24 cellular contexts compared by ENCODE assay signal in genomic region chr6:133986942-133987341, GRCh38. TPM values are rescaled to one million over a fixed set of nuclear protein-coding genes. Genes with fewer than 3 reads are reported as not detected.
A peak's percentile ranks its signal among the peaks of the same experiment; 100 is the strongest.
DNase-seq lines count a peak whose midpoint lies in the region; ATAC-seq, FAIRE-seq and TF ChIP-seq lines count a peak whose summit lies in the region.
"Had no signal": no experiment of that assay in that cellular context is flagged by ENCODE, and none has a peak within 500 bp of the region (broad histone marks: within the 10 kb centered on the region; RNA-seq: fewer than 3 reads in every experiment).

No MANE protein-coding gene starts in this region.

- H3K27me3 ChIP-seq in breast epithelium (no peaks in the 10 kb centered on the region), left ventricle myocardium inferior (ENCODE audit: low read depth) (no peaks in the 10 kb centered on the region), MG63 (no peaks in the 10 kb centered on the region)
- H3K27me3 ChIP-seq: BE2C had no signal

- no peak overlapping the region for H3K27ac Mint-ChIP-seq in MCF 10A (ENCODE audit: low read depth, unreplicated experiment)
- H3K27ac Mint-ChIP-seq in natural killer cell treated with Interleukin-12 subunit alpha and Interleukin-12 subunit beta and Interleukin-15 and Interleukin-18, amount 100 ng/mL, for 72 hours = no peak overlapping the region

- H3K4me1 ChIP-seq in breast epithelium (no peaks in the 10 kb centered on the region), mucosa of descending colon (ENCODE audit: low read depth) (no peaks in the 10 kb centered on the region), left ventricle myocardium inferior (peaks cover 13% of the 10 kb centered on the region)
- H3K4me1 ChIP-seq: BE2C had no signal

- FAIRE-seq in colon (lab: Jason Lieb, UNC) = peak; percentile 72
- FAIRE-seq: GM12878, H54 had no signal

- POLR2A ChIA-PET in MCF 10A (lab: Yijun Ruan, JAX) = interaction anchor here (0.6 kb wide), 1 partner anchor 45 kb away, joined by 6 read pairs; no protein-coding TSS in a partner anchor

- intact Hi-C loops in MCF 10A (cut with micrococcal nuclease) = no loop called here
- intact Hi-C loops in breast epithelium (cut with DNase I; ENCODE audit: low total_unique reads) = no loop called here
- intact Hi-C loops in mucosa of descending colon (cut with DNase I, micrococcal nuclease) = no loop called here
- intact Hi-C loops in left ventricle myocardium inferior (cut with micrococcal nuclease) = no loop called here

- no peak for TF ChIP-seq CTCF in MCF 10A (IDR thresholded peaks at IDR 0.05; ENCODE audit: unreplicated experiment)
- TF ChIP-seq CTCF in breast epithelium (IDR thresholded peaks at IDR 0.05) = no peak
- no peak for TF ChIP-seq CTCF in mucosa of descending colon (IDR thresholded peaks at IDR 0.05)
- TF ChIP-seq CTCF in left ventricle myocardium inferior (IDR thresholded peaks at IDR 0.05; ENCODE audit: borderline replicate concordance) = no peak

- ATAC-seq in mucosa of descending colon = peak; percentile 88
- no peak for ATAC-seq in natural killer cell treated with Interleukin-12 subunit alpha and Interleukin-12 subunit beta and Interleukin-15 and Interleukin-18, amount 100 ng/mL, for 72 hours
- ATAC-seq: GM12878, GM23338 had no signal

- no peak overlapping the region for H3K4me3 ChIP-seq in breast epithelium
- H3K4me3 ChIP-seq in mucosa of descending colon = no peak overlapping the region
- no peak overlapping the region for H3K4me3 ChIP-seq in left ventricle myocardium inferior
- H3K4me3 ChIP-seq in MG63 = no peak overlapping the region
- H3K4me3 ChIP-seq: GM12878, GM23338 had no signal

- CTCF ChIA-PET in MCF 10A (lab: Yijun Ruan, JAX) = interaction anchor here (1.5 to 1.6 kb wide), 2 partner anchors 14 to 77 kb away, joined by 5 read pairs; no protein-coding TSS in a partner anchor

- peaks cover 44% of the 10 kb centered on the region for H3K36me3 Mint-ChIP-seq in MCF 10A (ENCODE audit: insufficient read depth, unreplicated experiment)
- H3K36me3 Mint-ChIP-seq in natural killer cell treated with Interleukin-12 subunit alpha and Interleukin-12 subunit beta and Interleukin-15 and Interleukin-18, amount 100 ng/mL, for 72 hours = peaks cover 18% of the 10 kb centered on the region

- peaks cover 8% of the 10 kb centered on the region for H3K4me1 Mint-ChIP-seq in MCF 10A (ENCODE audit: insufficient read depth, unreplicated experiment)
- H3K4me1 Mint-ChIP-seq in natural killer cell treated with Interleukin-12 subunit alpha and Interleukin-12 subunit beta and Interleukin-15 and Interleukin-18, amount 100 ng/mL, for 72 hours (ENCODE audit: low read depth in 2 of 2) = peaks cover 20 to 29% of the 10 kb centered on the region in 2 donors

- no peak for TF ChIP-seq POLR2A in breast epithelium (IDR thresholded peaks at IDR 0.05)

- H3K27ac ChIP-seq in breast epithelium (no peak overlapping the region), left ventricle myocardium inferior (replicated peaks) (no peak overlapping the region)
- H3K27ac ChIP-seq: HL-60 had no signal

- H3K36me3 ChIP-seq in breast epithelium = no peaks in the 10 kb centered on the region
- no peaks in the 10 kb centered on the region for H3K36me3 ChIP-seq in mucosa of descending colon (ENCODE audit: low read depth)
- peaks cover 84% of the 10 kb centered on the region for H3K36me3 ChIP-seq in left ventricle myocardium inferior
- peaks cover 28% of the 10 kb centered on the region for H3K36me3 ChIP-seq in MG63

- TSS peak; percentile 42 for BruUV-seq in MCF 10A (replicated peaks; lab: Mats Ljungman, UMichigan)

- H3K9me3 Mint-ChIP-seq in MCF 10A (ENCODE audit: unreplicated experiment) = no peaks in the 10 kb centered on the region
- no peaks in the 10 kb centered on the region for H3K9me3 Mint-ChIP-seq in natural killer cell treated with Interleukin-12 subunit alpha and Interleukin-12 subunit beta and Interleukin-15 and Interleukin-18, amount 100 ng/mL, for 72 hours
- H3K9me3 Mint-ChIP-seq: CD8-positive, alpha-beta memory T cell; GM23338 had no signal

- H3K4me3 Mint-ChIP-seq in MCF 10A (ENCODE audit: unreplicated experiment) = no peak overlapping the region
- H3K4me3 Mint-ChIP-seq in natural killer cell treated with Interleukin-12 subunit alpha and Interleukin-12 subunit beta and Interleukin-15 and Interleukin-18, amount 100 ng/mL, for 72 hours = no peak overlapping the region
- H3K4me3 Mint-ChIP-seq: CD4-positive, CD25-positive, alpha-beta regulatory T cell; GM23338 had no signal

- DNase-seq in MCF 10A (ENCODE audit: unreplicated experiment) (no peak), breast epithelium (ENCODE audit: low spot score in 2 of 2) (no peak), mucosa of descending colon (no peak), left ventricle myocardium inferior (no peak), MG63 (no peak)
- DNase-seq in natural killer cell treated with Interleukin-12 subunit alpha and Interleukin-12 subunit beta and Interleukin-15 and Interleukin-18, amount 100 ng/mL, for 72 hours (ENCODE audit: low spot score) = no peak
- DNase-seq: 8988T; BE2C; C1 segment of cervical spinal cord; CD4-positive, CD25-positive, alpha-beta regulatory T cell; CD8-positive, alpha-beta memory T cell; COR-L47; DMS 273 treated with DMSO at 0.1 percent for 48 hours; DMS53; DND-41; EL; HCEC 1CT; IMR-90; KBM-7 had no signal

- H3K9me3 ChIP-seq in breast epithelium (no peaks in the 10 kb centered on the region), mucosa of descending colon (no peaks in the 10 kb centered on the region), left ventricle myocardium inferior (replicated peaks) (no peaks in the 10 kb centered on the region), MG63 (no peaks in the 10 kb centered on the region)
- H3K9me3 ChIP-seq: BE2C had no signal

- H3K27me3 Mint-ChIP-seq in MCF 10A (ENCODE audit: insufficient read depth, unreplicated experiment) = no peaks in the 10 kb centered on the region
- no peaks in the 10 kb centered on the region for H3K27me3 Mint-ChIP-seq in natural killer cell treated with Interleukin-12 subunit alpha and Interleukin-12 subunit beta and Interleukin-15 and Interleukin-18, amount 100 ng/mL, for 72 hours
- H3K27me3 Mint-ChIP-seq: CD4-positive, CD25-positive, alpha-beta regulatory T cell; CD8-positive, alpha-beta memory T cell had no signal

RNA-seq across cellular contexts. Expression of gene TBPL1, which starts 33.9 kb away (rescaled TPM):
- total RNA-seq in MCF 10A (2022) = 40.9 and 51.8 TPM in 2 replicates
- total RNA-seq in breast epithelium = 10 to 100 TPM; 10.2 to 16.4 (median 15.4) TPM
- 10 to 100 TPM; 16.6 to 25.4 (median 23.3) TPM for total RNA-seq in mucosa of descending colon
- total RNA-seq in left ventricle myocardium inferior = 13.4 TPM
- total RNA-seq in natural killer cell treated with Interleukin-12 subunit alpha and Interleukin-12 subunit beta and Interleukin-15 and Interleukin-18, amount 100 ng/mL, for 72 hours = 10 to 100 TPM; 46.6 to 54.4 TPM
- total RNA-seq in MG63 (2014; rRNA removed; shearing (Covaris generic); ENCODE audit: low replicate concordance) = 40.7 and 73.5 TPM in 2 replicates
